Comparison of ENCODE assay signal across 8 cellular contexts in the genomic region with DNA sequence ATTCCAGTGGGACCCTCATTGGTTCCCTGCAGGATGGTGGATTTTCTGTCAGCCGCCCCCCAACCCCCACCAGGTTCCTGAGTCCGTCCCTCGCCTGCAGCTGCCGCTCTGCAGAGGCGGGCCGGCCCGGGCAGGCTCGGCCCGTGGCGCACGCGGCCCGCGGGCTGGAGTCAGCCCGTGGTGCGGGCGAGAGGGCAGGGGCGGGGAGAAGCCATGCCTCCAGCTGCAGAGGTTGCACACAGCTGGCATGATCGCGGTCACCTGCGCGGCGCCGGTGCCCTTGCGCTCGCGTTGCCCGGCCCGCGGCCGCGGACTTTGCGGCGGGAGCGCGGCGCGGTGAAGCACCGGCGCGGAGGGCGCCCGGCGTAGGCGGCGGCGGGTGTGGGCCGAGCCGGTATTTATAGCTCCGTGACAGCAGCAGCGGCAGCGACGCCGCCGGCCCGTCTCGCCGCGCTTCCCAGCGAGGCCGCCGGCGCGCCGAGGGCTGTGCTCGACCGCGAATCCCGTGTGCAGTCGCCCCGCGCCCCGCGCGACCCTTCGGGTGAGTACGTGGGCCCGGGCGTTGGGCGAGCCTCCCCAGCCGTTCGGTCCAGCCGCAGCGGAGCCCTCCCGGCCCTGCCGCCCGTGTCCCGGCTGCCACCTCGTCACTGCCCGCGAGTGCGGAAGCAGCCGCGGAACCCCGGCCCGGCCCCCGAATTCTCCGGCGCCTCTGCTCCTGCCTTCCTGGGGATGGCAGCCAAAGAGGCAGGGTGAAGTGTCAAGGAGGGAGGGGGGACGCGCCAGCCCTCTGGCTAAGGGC. TPM values are rescaled to one million over a fixed set of nuclear protein-coding genes. Genes with fewer than 3 reads are reported as not detected.
A peak's percentile ranks its signal among the peaks of the same experiment; 100 is the strongest.
DNase-seq lines count a peak whose midpoint lies in the region; ATAC-seq and TF ChIP-seq lines count a peak whose summit lies in the region.

A gene (plus strand): TSS at position 426 of the 799 bp plus-strand sequence.

- H3K36me3 ChIP-seq in ectodermal cell (ENCODE audit: control insufficient read depth, insufficient read depth, low read length), result no peaks in the 10 kb centered on the region

- no peaks in the 10 kb centered on the region for H3K36me3 Mint-ChIP-seq in activated CD8-positive, alpha-beta T cell treated with anti-CD3 and anti-CD28 coated beads for 36 hours (ENCODE audit: low read depth)
- H3K36me3 Mint-ChIP-seq in memory B cell, result no peaks in the 10 kb centered on the region

- peaks cover 5% of the 10 kb centered on the region for H3K27me3 Mint-ChIP-seq in activated CD8-positive, alpha-beta T cell treated with anti-CD3 and anti-CD28 coated beads for 36 hours
- H3K27me3 Mint-ChIP-seq in memory B cell, result no peaks in the 10 kb centered on the region

- DNase-seq in SHP77 (lab: John Stamatoyannopoulos, UW), result peak; percentile 25 to 46
- no peak for DNase-seq in SHP77 treated with DMSO at 0.1 percent for 48 hours (lab: John Stamatoyannopoulos, UW)
- peak; percentile 51 for DNase-seq in NCI-H2196 (lab: John Stamatoyannopoulos, UW; ENCODE audit: unreplicated experiment)
- peak; percentile 56 for DNase-seq in activated CD8-positive, alpha-beta T cell treated with anti-CD3 and anti-CD28 coated beads for 36 hours
- DNase-seq in memory B cell (ENCODE audit: low spot score in 2 of 2), result peak; percentile 54 to 74
- DNase-seq in stimulated activated CD8-positive, alpha-beta memory T cell treated with anti-CD3 and anti-CD28 coated beads, Interleukin-15, amount 100 ng/mL, for 1 hour (ENCODE audit: low read depth), result peak; percentile 14

- 0 to 1% methylated on average over 101 of the region's 101 CpGs for WGBS in ectodermal cell, 2 experiments

- no peaks in the 10 kb centered on the region for H3K9me3 ChIP-seq in ectodermal cell (ENCODE audit: control insufficient read depth, low read length)

- peak within 1 kb of the TSS; percentile 53 for H3K4me3 ChIP-seq in ectodermal cell (ENCODE audit: insufficient read depth, low read depth, low read length)

- peaks cover 49% of the 10 kb centered on the region for H3K4me1 Mint-ChIP-seq in activated CD8-positive, alpha-beta T cell treated with anti-CD3 and anti-CD28 coated beads for 36 hours (ENCODE audit: low read depth)
- peaks cover 11% of the 10 kb centered on the region for H3K4me1 Mint-ChIP-seq in memory B cell

- no peak for TF ChIP-seq CTCF in activated CD8-positive, alpha-beta T cell treated with anti-CD3 and anti-CD28 coated beads for 36 hours (IDR thresholded peaks at IDR 0.05)

- H3K4me3 Mint-ChIP-seq in activated CD8-positive, alpha-beta T cell treated with anti-CD3 and anti-CD28 coated beads for 36 hours, result peak within 1 kb of the TSS; percentile 73
- H3K4me3 Mint-ChIP-seq in memory B cell, result peak within 1 kb of the TSS; percentile 92

- H3K27ac Mint-ChIP-seq in activated CD8-positive, alpha-beta T cell treated with anti-CD3 and anti-CD28 coated beads for 36 hours, result peak within 1 kb of the TSS; percentile 78
- peak within 1 kb of the TSS; percentile 83 for H3K27ac Mint-ChIP-seq in memory B cell

- peaks cover 55% of the 10 kb centered on the region for H3K27me3 ChIP-seq in ectodermal cell (ENCODE audit: control insufficient read depth, insufficient read depth, low read length, poor library complexity, severe bottlenecking)

- no peaks in the 10 kb centered on the region for H3K4me1 ChIP-seq in ectodermal cell (ENCODE audit: control insufficient read depth, insufficient read depth, low read length)

- ATAC-seq in HG02870 (IDR thresholded peaks at IDR 0.05; ENCODE audit: unreplicated experiment) (peak; percentile 68), memory B cell (ENCODE audit: low read depth) (peak; percentile 80)
- peak; percentile 77 for ATAC-seq in activated CD8-positive, alpha-beta T cell treated with anti-CD3 and anti-CD28 coated beads for 36 hours

- POLR2A ChIA-PET in activated CD8-positive, alpha-beta T cell treated with anti-CD3 and anti-CD28 coated beads for 36 hours (lab: Charles Lee), result interaction anchor here (0.6 to 1.9 kb wide), 7 partner anchors 9 to 59 kb away, joined by 3 to 9 read pairs (median 3); a partner anchor contains a TSS

- no peaks in the 10 kb centered on the region for H3K9me3 Mint-ChIP-seq in activated CD8-positive, alpha-beta T cell treated with anti-CD3 and anti-CD28 coated beads for 36 hours
- H3K9me3 Mint-ChIP-seq in memory B cell, result no peaks in the 10 kb centered on the region

- intact Hi-C loops in activated CD8-positive, alpha-beta T cell treated with anti-CD3 and anti-CD28 coated beads for 36 hours (cut with micrococcal nuclease), result no loop called here

- CTCF ChIA-PET in activated CD8-positive, alpha-beta T cell treated with anti-CD3 and anti-CD28 coated beads for 36 hours (lab: Charles Lee), result interaction anchor here (0.9 to 1.9 kb wide), 4 partner anchors 12 to 47 kb away, joined by 3 to 5 read pairs (median 4); a partner anchor contains a TSS

- H3K27ac ChIP-seq in ectodermal cell (ENCODE audit: insufficient read depth, low read depth, low read length, poor library complexity, severe bottlenecking), result no peak within 1 kb of the TSS

RNA-seq across cellular contexts. Expression of the gene that starts here (rescaled TPM):
- total RNA-seq in activated CD8-positive, alpha-beta T cell treated with anti-CD3 and anti-CD28 coated beads for 36 hours, result under 1 TPM; 0.95 to 0.96 TPM
- polyA plus RNA-seq in ectodermal cell (2013, experiment 1 of 4), result 0.20 TPM
- polyA plus RNA-seq in ectodermal cell (2013, experiment 2 of 4), result 0.25 TPM
- polyA plus RNA-seq in ectodermal cell (2013, experiment 3 of 4), result 0.16 TPM
- polyA plus RNA-seq in ectodermal cell (2013, experiment 4 of 4), result 0.49 TPM

Comparison
In these comparisons a context has a peak if more than half of its experiments do, and no peak if none do; other contexts are left out.
1. Peak in DNase-seq and ATAC-seq in activated CD8-positive, alpha-beta T cell treated with anti-CD3 and anti-CD28 coated beads for 36 hours; RNA of the gene not detected or under 1 TPM.